8 cellular contexts compared by ENCODE assay signal in genomic region chr7:66996444-66997191, GRCh38. TPM values are rescaled to one million over a fixed set of nuclear protein-coding genes. Genes with fewer than 3 reads are reported as not detected.
DNase-seq lines count a peak whose midpoint lies in the region; ATAC-seq, FAIRE-seq and TF ChIP-seq lines count a peak whose summit lies in the region.
"Not testable (repeated sequence)": the region's sequence is repeated elsewhere in the genome, so short reads cannot be mapped to it uniquely, and the experiment has no call there.

Gene TYW1 (plus strand): TSS chr7:66996833. CDS start chr7:66996979, 146 bp downstream.

- H3K9me1 ChIP-seq in endothelial cell of umbilical vein (replicated peaks; ENCODE audit: control insufficient read depth, extremely low read depth, insufficient read depth, low read length) = not testable (repeated sequence)

- H2AFZ ChIP-seq in OCI-LY7 (ENCODE audit: low read length) (peak within 1 kb of the TSS; percentile 81), endothelial cell of umbilical vein (ENCODE audit: low read depth, low read length) (peak within 1 kb of the TSS; percentile 97)

- not testable (repeated sequence) for H3K9me3 Mint-ChIP-seq in Calu3 (ENCODE audit: low read depth, unreplicated experiment)

- H3K4me2 ChIP-seq in OCI-LY7 (ENCODE audit: low read length) (peak within 1 kb of the TSS; percentile 97), endothelial cell of umbilical vein (ENCODE audit: insufficient read depth, low read length) (peak within 1 kb of the TSS; percentile 92)

- peaks cover 21% of the 10 kb centered on the region for H3K36me3 ChIP-seq in OCI-LY7 (ENCODE audit: insufficient read depth, low read length)
- H3K36me3 ChIP-seq in endothelial cell of umbilical vein (ENCODE audit: control insufficient read depth in 2 of 2, extremely low read depth in 1 of 2, insufficient read depth in 2 of 2, low read length in 2 of 2) = not testable (repeated sequence)

- not testable (repeated sequence) for TF ChIP-seq CTCF in Calu3 (IDR thresholded peaks at IDR 0.05; ENCODE audit: unreplicated experiment); OCI-LY7 (conservative IDR thresholded peaks at IDR 0.05; ENCODE audit: low read length); endothelial cell of umbilical vein (IDR thresholded peaks at IDR 0.05; ENCODE audit: extremely low read depth in 1 of 2, insufficient read depth in 1 of 2, low read depth in 1 of 2, low read length in 2 of 2)

- TF ChIP-seq POLR2A in endothelial cell of umbilical vein (IDR thresholded peaks at IDR 0.05; ENCODE audit: low read depth, low read length) = peak; percentile 85

- peaks cover 41% of the 10 kb centered on the region for H3K36me3 Mint-ChIP-seq in Calu3 (ENCODE audit: insufficient read depth, unreplicated experiment)

- ATAC-seq in GM21526 (IDR thresholded peaks at IDR 0.05; ENCODE audit: low FRiP score, unreplicated experiment) = peak; percentile 85

- peaks cover 23% of the 10 kb centered on the region for H3K4me1 ChIP-seq in OCI-LY7 (ENCODE audit: insufficient read depth, low read length, poor library complexity, severe bottlenecking)
- not testable (repeated sequence) for H3K4me1 ChIP-seq in endothelial cell of umbilical vein (ENCODE audit: control insufficient read depth, extremely low read depth, insufficient read depth, low read length)

- POLR2A ChIA-PET in OCI-LY7 (lab: Charles Lee) = interaction anchor here (3.6 kb wide), 1 partner anchor 152 kb away, joined by 11 read pairs; no protein-coding TSS in a partner anchor
- POLR2A ChIA-PET in endothelial cell of umbilical vein (lab: Charles Lee) = interaction anchor here (0.5 to 1.0 kb wide), 2 partner anchors 152 to 368 kb away, joined by 3 to 4 read pairs; partner anchors contain the start of gene KCTD7

- H3K4me3 Mint-ChIP-seq in Calu3 (ENCODE audit: low read depth, unreplicated experiment) = peak within 1 kb of the TSS; percentile 93

- H4K20me1 ChIP-seq in OCI-LY7 (ENCODE audit: insufficient read depth, low read length); endothelial cell of umbilical vein (replicated peaks; ENCODE audit: control insufficient read depth, extremely low read depth, insufficient read depth, low read length): not testable (repeated sequence)

- peak within 1 kb of the TSS; percentile 79 for H3K9ac ChIP-seq in endothelial cell of umbilical vein (replicated peaks; ENCODE audit: extremely low read depth, insufficient read depth, low read length)

- dilution Hi-C loops in endothelial cell of umbilical vein (cut with MboI; ENCODE audit: extremely low pct_ligation_motif_present, low sequenced_read_pairs) = not testable (repeated sequence)

- H3K9me2 ChIP-seq in OCI-LY7 (ENCODE audit: insufficient read depth, low read length) = not testable (repeated sequence)

- H3K27ac Mint-ChIP-seq in Calu3 (ENCODE audit: unreplicated experiment) = peak within 1 kb of the TSS; percentile 98

- not testable (repeated sequence) for H3K9me3 ChIP-seq in OCI-LY7 (ENCODE audit: low read length); endothelial cell of umbilical vein (replicated peaks; ENCODE audit: control insufficient read depth, insufficient read depth, low read length)

- H3K4me3 ChIP-seq in OCI-LY7 (ENCODE audit: low read depth, low read length, poor library complexity, severe bottlenecking) (peak within 1 kb of the TSS; percentile 87), endothelial cell of umbilical vein (replicated peaks in 1 of 3; ENCODE audit: insufficient read depth in 1 of 3, low read depth in 1 of 3, low read length in 3 of 3) (peak within 1 kb of the TSS; percentile 84 to 95 (median 90))

- intact Hi-C loops in Calu3 (cut with micrococcal nuclease; ENCODE audit: unreplicated experiment) = loop anchor here (5.0 to 10.0 kb wide), 2 partner anchors 152 to 439 kb away; no protein-coding TSS in a partner anchor
- intact Hi-C loops in OCI-LY7 (cut with micrococcal nuclease; ENCODE audit: unreplicated experiment) = loop anchor here (5.0 to 10.0 kb wide), 4 partner anchors 254 to 882 kb away; partner anchors contain the start of genes CRCP and RABGEF1
- intact Hi-C loops in endothelial cell of umbilical vein (cut with micrococcal nuclease) = loop anchor here (2.0 to 10.0 kb wide), 5 partner anchors 72 to 964 kb away; partner anchors contain the start of genes RABGEF1 and TMEM248

- peak within 1 kb of the TSS; percentile 67 for H3K27ac ChIP-seq in OCI-LY7 (ENCODE audit: low read depth, low read length, poor library complexity, severe bottlenecking)
- H3K27ac ChIP-seq in endothelial cell of umbilical vein (ENCODE audit: insufficient read depth, low read depth, low read length) = peak within 1 kb of the TSS; percentile 51

- not testable (repeated sequence) for H3K27me3 Mint-ChIP-seq in Calu3 (ENCODE audit: unreplicated experiment)

- H3K79me2 ChIP-seq in OCI-LY7 (ENCODE audit: insufficient read depth, low read depth, low read length) (peaks cover 44% of the 10 kb centered on the region), endothelial cell of umbilical vein (ENCODE audit: control insufficient read depth, insufficient read depth, low read length) (peaks cover 15% of the 10 kb centered on the region)

- FAIRE-seq in endothelial cell of umbilical vein (lab: Jason Lieb, UNC) = peak; percentile 99

- BruUV-seq in Calu3 (replicated peaks; lab: Mats Ljungman, UMichigan); OCI-LY7 (replicated peaks; lab: Mats Ljungman, UMichigan): not testable (repeated sequence)
- TSS peak; percentile 41 for BruUV-seq in endothelial cell of umbilical vein (replicated peaks; lab: Mats Ljungman, UMichigan)

- DNase-seq in Calu3 (peak; percentile 96), HuH-7.5 (ENCODE audit: low spot score) (peak; percentile 49), OCI-LY7 (ENCODE audit: low spot score) (peak; percentile 98), activated T-cell treated with anti-CD3 and anti-CD28 coated beads for 1 hour (ENCODE audit: low read depth) (peak; percentile 96), endothelial cell of umbilical vein (ENCODE audit: low read depth, low spot score) (peak; percentile 98), midbrain (lab: John Stamatoyannopoulos, UW) (peak; percentile 98)
- DNase-seq in stimulated activated CD8-positive, alpha-beta memory T cell treated with anti-CD3 and anti-CD28 coated beads, Interleukin-2, amount 100 ng/mL, for 1 hour (ENCODE audit: low read depth in 2 of 2) = peak; percentile 97

- H3K4me1 Mint-ChIP-seq in Calu3 (ENCODE audit: low read depth, unreplicated experiment) = not testable (repeated sequence)

- not testable (repeated sequence) for H3K27me3 ChIP-seq in endothelial cell of umbilical vein (ENCODE audit: control insufficient read depth in 2 of 2, insufficient read depth in 2 of 2, low read length in 2 of 2)

- CTCF ChIA-PET in Calu3 (lab: Charles Lee) = interaction anchor here (0.6 to 0.8 kb wide), 2 partner anchors 152 to 482 kb away, joined by 4 to 6 read pairs; no protein-coding TSS in a partner anchor
- CTCF ChIA-PET in OCI-LY7 (lab: Charles Lee; ENCODE audit: unreplicated experiment); endothelial cell of umbilical vein (lab: Charles Lee): not testable (repeated sequence)

TF ChIP-seq in endothelial cell of umbilical vein, 7 proteins besides CTCF, POLR2A, EP300 and RAD21:
- TF ChIP-seq POLR2AphosphoS5 (IDR thresholded peaks at IDR 0.05; ENCODE audit: insufficient read depth, low read depth, low read length) = peak; percentile 49
TF ChIP-seq in endothelial cell of umbilical vein: peak in this region for 1; not testable (repeated sequence) for 6.

RNA-seq across cellular contexts. Expression of gene TYW1, which starts in this region (rescaled TPM):
- total RNA-seq in Calu3 (2022) (12.1 and 13.9 TPM in 2 replicates), OCI-LY7 (2022) (15.3 and 22.3 TPM in 2 replicates), endothelial cell of umbilical vein (15.2 and 15.9 TPM in 2 replicates)
- total RNA-seq in OCI-LY7 (2014; rRNA removed; shearing (Covaris generic)) = 17.0 and 17.3 TPM in 2 replicates
- polyA plus RNA-seq in endothelial cell of umbilical vein = 6.9 and 7.7 TPM in 2 replicates
- 9.5 and 10.9 TPM in 2 replicates for polyA plus RNA-seq in endothelial cell of umbilical vein (2011; cell fraction: cytosol; rRNA removed)
- 12.0 and 16.5 TPM in 2 replicates for polyA plus RNA-seq in endothelial cell of umbilical vein (2011; cell fraction: nucleus; rRNA removed)
- polyA plus RNA-seq in endothelial cell of umbilical vein (2012) = 10.3 and 13.5 TPM in 2 replicates
- polyA minus RNA-seq in endothelial cell of umbilical vein = 15.6 and 24.8 TPM in 2 replicates
- polyA minus RNA-seq in endothelial cell of umbilical vein (2011; cell fraction: cytosol; rRNA and poly(A)+ RNA removed) = 8.5 TPM
- 19.1 and 26.0 TPM in 2 replicates for polyA minus RNA-seq in endothelial cell of umbilical vein (2011; cell fraction: nucleus; rRNA and poly(A)+ RNA removed)

Comparison
In these comparisons a context has a peak if more than half of its experiments do, and no peak if none do; other contexts are left out.
1. Peak in every context shown above with its lines: DNase-seq, ATAC-seq, H3K4me3 ChIP-seq and H3K27ac ChIP-seq.